Comparison of ENCODE assay signal across 1 cellular context in genomic region chr1:109654519-109654918, GRCh38.
TF ChIP-seq lines count a peak whose summit lies in the region.

No MANE protein-coding gene starts in this region.

TF ChIP-seq in K562, 482 proteins besides CTCF, POLR2A, EP300 and RAD21:
- TF ChIP-seq TSHZ1 (CRISPR knock-in tag; IDR thresholded peaks at IDR 0.05) (no peak), CEBPG (CRISPR knock-in tag; IDR thresholded peaks at IDR 0.05) (0 out of 2 replicates have a peak, but pooled peaks have one; percentile 19), CEBPG (tag; conservative IDR thresholded peaks at IDR 0.05 in 1 of 2, IDR thresholded peaks at IDR 0.05 in 1 of 2) (no peak)
TF ChIP-seq in K562: peak in this region for 1.
